In genomic region chr2:157256621-157257020, GRCh38 we compare ENCODE assay signal across 10 cellular contexts.
A peak's percentile ranks its signal among the peaks of the same experiment; 100 is the strongest.
DNase-seq lines count a peak whose midpoint lies in the region; ATAC-seq lines count a peak whose summit lies in the region.
"Had no signal": no experiment of that assay in that cellular context is flagged by ENCODE, and none has a peak within 500 bp of the region (broad histone marks: within the 10 kb centered on the region; RNA-seq: fewer than 3 reads in every experiment).

No MANE protein-coding gene starts in this region.

- peak; percentile 96 for ATAC-seq in HG02610 (IDR thresholded peaks at IDR 0.05; ENCODE audit: unreplicated experiment)

- DNase-seq in activated T-cell treated with anti-CD3 and anti-CD28 coated beads for 24 hours (ENCODE audit: low read depth) (peak; percentile 35), LoVo (ENCODE audit: low spot score) (peak; percentile 22), NAMALWA (ENCODE audit: low spot score) (no peak), posterior cingulate gyrus (no peak), EL (no peak)
- DNase-seq in activated T-cell treated with anti-CD3 and anti-CD28 coated beads, Interleukin-2, amount 50 U/mL, for 1 hour: no peak
- peak; percentile 9 to 10 for DNase-seq in stimulated activated CD8-positive, alpha-beta memory T cell treated with anti-CD3 and anti-CD28 coated beads, Interleukin-2, amount 100 ng/mL, for 48 hours (ENCODE audit: low read depth in 2 of 2)
- DNase-seq: AML-193, upper lobe of right lung had no signal

- intact Hi-C loops in posterior cingulate gyrus (cut with DNase I): no loop called here

Comparison
In these comparisons a context has a peak if more than half of its experiments do, and no peak if none do; other contexts are left out.
1. DNase-seq: peak in activated T-cell treated with anti-CD3 and anti-CD28 coated beads for 24 hours (single experiment), LoVo (single experiment) and stimulated activated CD8-positive, alpha-beta memory T cell treated with anti-CD3 and anti-CD28 coated beads, Interleukin-2, amount 100 ng/mL, for 48 hours (2 of 2); none in activated T-cell treated with anti-CD3 and anti-CD28 coated beads, Interleukin-2, amount 50 U/mL, for 1 hour (single experiment), NAMALWA (single experiment), posterior cingulate gyrus (0 of 10) and EL (single experiment).